31 cellular contexts compared by ENCODE assay signal in genomic region chr2:235533203-235533602, GRCh38. TPM values are rescaled to one million over a fixed set of nuclear protein-coding genes. Genes with fewer than 3 reads are reported as not detected.
"Had no signal": no experiment of that assay in that cellular context is flagged by ENCODE, and none has a peak within 500 bp of the region (broad histone marks: within the 10 kb centered on the region; RNA-seq: fewer than 3 reads in every experiment).

No MANE protein-coding gene starts in this region.

- H3K36me3 ChIP-seq: right atrium auricular region, stomach, suprapubic skin, WERI-Rb-1 had no signal

- H3K9me3 ChIP-seq: right atrium auricular region, stomach, suprapubic skin had no signal

- H3K27me3 Mint-ChIP-seq: dendritic cell treated with granulocyte-macrophage colony-stimulating factor and Interleukin-4, amounts not matched to agents 40 ng/mL and 50 ng/mL, for 4 days; stimulated activated memory B cell treated with anti-CD40 and anti-IgM and Interleukin-4, amounts not matched to agents 10 μg/mL and 1 μg/mL and 100 μg/mL, for 72 hours had no signal

- H3K4me1 ChIP-seq: tibial artery had no signal

- H3K9me3 Mint-ChIP-seq: activated CD4-positive, alpha-beta memory T cell treated with anti-CD3 and anti-CD28 coated beads, Interleukin-2, amount 10 ng/mL, durations not matched to agents 7 days and 5 days; activated CD4-positive, alpha-beta T cell treated with anti-CD3 and anti-CD28 coated beads, Interleukin-2, amount 10 ng/mL, durations not matched to agents 7 days and 5 days; activated T-cell treated with anti-CD3 and anti-CD28 coated beads, Interleukin-2, amount 50 U/mL, for 24 hours; dendritic cell treated with granulocyte-macrophage colony-stimulating factor and Interleukin-4, amounts not matched to agents 40 ng/mL and 50 ng/mL, for 4 days; stimulated activated memory B cell treated with anti-CD40 and anti-IgM and Interleukin-4, amounts not matched to agents 10 μg/mL and 1 μg/mL and 100 μg/mL, for 72 hours had no signal

- H3K4me3 Mint-ChIP-seq: activated CD4-positive, alpha-beta memory T cell treated with anti-CD3 and anti-CD28 coated beads, Interleukin-2, amount 10 ng/mL, durations not matched to agents 7 days and 5 days; activated CD4-positive, alpha-beta T cell treated with anti-CD3 and anti-CD28 coated beads, Interleukin-2, amount 10 ng/mL, durations not matched to agents 7 days and 5 days; activated T-cell treated with anti-CD3 and anti-CD28 coated beads, Interleukin-2, amount 50 U/mL, for 24 hours; dendritic cell treated with granulocyte-macrophage colony-stimulating factor and Interleukin-4, amounts not matched to agents 40 ng/mL and 50 ng/mL, for 4 days; mesothelial cell of epicardium; naive thymus-derived CD4-positive, alpha-beta T cell; stimulated activated memory B cell treated with anti-CD40 and anti-IgM and Interleukin-4, amounts not matched to agents 10 μg/mL and 1 μg/mL and 100 μg/mL, for 72 hours had no signal

- H3K4me1 Mint-ChIP-seq: activated CD4-positive, alpha-beta memory T cell treated with anti-CD3 and anti-CD28 coated beads, Interleukin-2, amount 10 ng/mL, durations not matched to agents 7 days and 5 days; activated CD4-positive, alpha-beta T cell treated with anti-CD3 and anti-CD28 coated beads, Interleukin-2, amount 10 ng/mL, durations not matched to agents 7 days and 5 days; stimulated activated memory B cell treated with anti-CD40 and anti-IgM and Interleukin-4, amounts not matched to agents 10 μg/mL and 1 μg/mL and 100 μg/mL, for 72 hours had no signal

- H3K36me3 Mint-ChIP-seq: naive thymus-derived CD4-positive, alpha-beta T cell; stimulated activated memory B cell treated with anti-CD40 and anti-IgM and Interleukin-4, amounts not matched to agents 10 μg/mL and 1 μg/mL and 100 μg/mL, for 72 hours had no signal

- H3K4me2 ChIP-seq: hepatocyte, smooth muscle cell had no signal

- H3K4me3 ChIP-seq: hepatocyte, right atrium auricular region, smooth muscle cell, stomach, suprapubic skin, tibial artery had no signal

- FAIRE-seq: astrocyte, keratinocyte had no signal

- ATAC-seq: left colon; naive thymus-derived CD4-positive, alpha-beta T cell; stimulated activated memory B cell treated with anti-CD40 and anti-IgM and Interleukin-4, amounts not matched to agents 10 μg/mL and 1 μg/mL and 100 μg/mL, for 72 hours had no signal

- DNase-seq: activated CD4-positive, alpha-beta memory T cell treated with anti-CD3 and anti-CD28 coated beads, Interleukin-2, amount 10 ng/mL, durations not matched to agents 7 days and 5 days; activated CD4-positive, alpha-beta T cell treated with anti-CD3 and anti-CD28 coated beads, Interleukin-2, amount 10 ng/mL, durations not matched to agents 7 days and 5 days; activated CD4-positive, CD25-positive, alpha-beta regulatory T cell treated with anti-CD3 and anti-CD28 coated beads, Interleukin-2, amount 50 U/mL, for 72 hours; activated CD8-positive, alpha-beta memory T cell treated with anti-CD3 and anti-CD28 coated beads, Interleukin-2, amount 50 U/mL, for 48 hours; activated gamma-delta T cell; activated naive CD4-positive, alpha-beta T cell treated with anti-CD3 and anti-CD28 coated beads, Interleukin-2, amount 50 U/mL, for 16 hours; activated T-cell treated with anti-CD3 and anti-CD28 coated beads, Interleukin-2, amount 50 U/mL, for 24 hours; amniotic stem cell; central memory CD4-positive, alpha-beta T cell; effector CD4-positive, alpha-beta T cell; foreskin melanocyte; mammary epithelial cell; naive thymus-derived CD4-positive, alpha-beta T cell; nucleus accumbens; stimulated activated CD4-positive, alpha-beta T cell treated with anti-CD3 and anti-CD28 coated beads, Interleukin-1b, Interleukin-23, amount 100 ng/mL, for 48 hours; stimulated activated CD4-positive, alpha-beta T cell treated with anti-CD3 and anti-CD28 coated beads, Interleukin-4, amount 100 ng/mL, for 4 hours; stimulated activated CD8-positive, alpha-beta memory T cell treated with anti-CD3 and anti-CD28 coated beads, Interleukin-4, amount 100 ng/mL, for 48 hours; stomach; T1000; tibial artery; WERI-Rb-1 had no signal

- H3K27me3 ChIP-seq: hepatocyte, right atrium auricular region, stomach, suprapubic skin, tibial artery had no signal

- H3K27ac ChIP-seq: hepatocyte, right atrium auricular region, stomach, suprapubic skin, tibial artery, WERI-Rb-1 had no signal

- H3K27ac Mint-ChIP-seq: activated CD4-positive, alpha-beta memory T cell treated with anti-CD3 and anti-CD28 coated beads, Interleukin-2, amount 10 ng/mL, durations not matched to agents 7 days and 5 days; activated CD4-positive, alpha-beta T cell treated with anti-CD3 and anti-CD28 coated beads, Interleukin-2, amount 10 ng/mL, durations not matched to agents 7 days and 5 days; activated T-cell treated with anti-CD3 and anti-CD28 coated beads, Interleukin-2, amount 50 U/mL, for 24 hours; dendritic cell treated with granulocyte-macrophage colony-stimulating factor and Interleukin-4, amounts not matched to agents 40 ng/mL and 50 ng/mL, for 4 days; mesothelial cell of epicardium; naive thymus-derived CD4-positive, alpha-beta T cell; stimulated activated memory B cell treated with anti-CD40 and anti-IgM and Interleukin-4, amounts not matched to agents 10 μg/mL and 1 μg/mL and 100 μg/mL, for 72 hours had no signal

RNA-seq across cellular contexts. Expression of gene AGAP1, which starts 39.4 kb away (rescaled TPM):
- polyA plus RNA-seq: naive thymus-derived CD4-positive, alpha-beta T cell had no signal
